ENCODE assay signal across 10 cellular contexts in genomic region chr1:11802616-11802972, GRCh38. TPM values are rescaled to one million over a fixed set of nuclear protein-coding genes. Genes with fewer than 3 reads are reported as not detected.
A peak's percentile ranks its signal among the peaks of the same experiment; 100 is the strongest.
DNase-seq lines count a peak whose midpoint lies in the region; ATAC-seq, FAIRE-seq and TF ChIP-seq lines count a peak whose summit lies in the region.
"Had no signal": no experiment of that assay in that cellular context is flagged by ENCODE, and none has a peak within 500 bp of the region (broad histone marks: within the 10 kb centered on the region; RNA-seq: fewer than 3 reads in every experiment).

No MANE protein-coding gene starts in this region.

- H2BK5ac ChIP-seq in IMR-90 (ENCODE audit: low read depth, low read length, poor library complexity, severe bottlenecking): peak overlapping the region; percentile 76

- H2BK15ac ChIP-seq in IMR-90 (ENCODE audit: low read depth, low read length): no peak overlapping the region

- no peak for TF ChIP-seq RAD21 in IMR-90 (IDR thresholded peaks at IDR 0.05; ENCODE audit: low read length)

- no peaks in the 10 kb centered on the region for H3K9me3 ChIP-seq in IMR-90 (ENCODE audit: control insufficient read depth, insufficient read depth, low read length)
- H3K9me3 ChIP-seq in keratinocyte (ENCODE audit: control insufficient read depth, low read depth, low read length): no peaks in the 10 kb centered on the region
- no peaks in the 10 kb centered on the region for H3K9me3 ChIP-seq in stomach

- FAIRE-seq in keratinocyte (lab: Jason Lieb, UNC) (no peak), GM12892 (lab: Jason Lieb, UNC) (no peak)

- peak overlapping the region; percentile 96; the same call in 1 of the 2 replicates for H2AK5ac ChIP-seq in IMR-90 (ENCODE audit: low read depth, low read length)

- H3K27me3 ChIP-seq in IMR-90 (ENCODE audit: control insufficient read depth, insufficient read depth, low read length) (no peaks in the 10 kb centered on the region), keratinocyte (ENCODE audit: control insufficient read depth, extremely low read depth, insufficient read depth, low read length) (no peaks in the 10 kb centered on the region), stomach (no peaks in the 10 kb centered on the region)

- peak overlapping the region; percentile 84 for H3K4ac ChIP-seq in IMR-90 (ENCODE audit: low read depth, low read length)

- CTCF ChIA-PET in IMR-90 (lab: Yijun Ruan, JAX): interaction anchor here (1.0 kb wide), 1 partner anchor 15 kb away, joined by 3 read pairs; no protein-coding TSS in a partner anchor

- no peak for ATAC-seq in IMR-90 (ENCODE audit: low read depth)

- WGBS in IMR-90 (ENCODE audit: extremely low coverage in 2 of 2, insufficient read length in 1 of 2), 2 experiments: 40% methylated on average over 1 of the region's 6 CpGs; no CpG with 5 or more reads in 1 of the 2 experiments
- WGBS in stomach, 5 donors: 27 to 39% (median 37%) methylated on average over 6 of the region's 6 CpGs

- TF ChIP-seq POLR2A in IMR-90 (IDR thresholded peaks at IDR 0.05; ENCODE audit: low read depth, low read length): no peak
- no peak for TF ChIP-seq POLR2A in stomach (IDR thresholded peaks at IDR 0.05)
- TF ChIP-seq POLR2A in GM12892 (IDR thresholded peaks at IDR 0.05; ENCODE audit: low read depth, low read length): no peak

- H3K18ac ChIP-seq in IMR-90 (ENCODE audit: low read depth, low read length): peak overlapping the region; percentile 74

- peak overlapping the region; percentile 70; the same call in 1 of the 2 replicates for H4K91ac ChIP-seq in IMR-90 (ENCODE audit: insufficient read depth, low read depth, low read length)

- H3K4me1 ChIP-seq in IMR-90 (ENCODE audit: control insufficient read depth, insufficient read depth, low read length) (peaks cover 13% of the 10 kb centered on the region), keratinocyte (ENCODE audit: control insufficient read depth, extremely low read depth, insufficient read depth, low read length) (peaks cover 46% of the 10 kb centered on the region), stomach (peaks cover 55 to 65% (median 65%) of the 10 kb centered on the region in 4 donors)

- peaks cover 9 to 54% of the 10 kb centered on the region in 2 experiments; a peak in 3 of 4 replicates for H3K79me1 ChIP-seq in IMR-90 (ENCODE audit: low read depth in 1 of 2, low read length in 2 of 2)

- in situ Hi-C loops in IMR-90 (cut with MboI; ENCODE audit: low sequenced_read_pairs) (no loop called here), astrocyte of the spinal cord (cut with HindIII; ENCODE audit: low sequenced_read_pairs) (no loop called here)

- H3K79me2 ChIP-seq in keratinocyte (ENCODE audit: control insufficient read depth, insufficient read depth, low read length): peaks cover 14% of the 10 kb centered on the region

- POLR2A ChIA-PET in IMR-90 (lab: Charles Lee; ENCODE audit: unreplicated experiment): no interaction called here

- H4K20me1 ChIP-seq in IMR-90 (ENCODE audit: insufficient read depth, low read length) (no peaks in the 10 kb centered on the region; the same call in 1 of the 2 replicates), keratinocyte (ENCODE audit: control insufficient read depth, extremely low read depth, insufficient read depth, low read length) (no peaks in the 10 kb centered on the region)

- H2BK20ac ChIP-seq in IMR-90 (ENCODE audit: low read depth, low read length): no peak overlapping the region

- H3K9me1 ChIP-seq in IMR-90 (ENCODE audit: insufficient read depth, low read length) (peaks cover 3% of the 10 kb centered on the region; the same call in 1 of the 2 replicates), keratinocyte (ENCODE audit: control insufficient read depth, extremely low read depth, insufficient read depth, low read length) (no peaks in the 10 kb centered on the region)

- H3K9ac ChIP-seq in IMR-90 (ENCODE audit: low read depth, low read length) (peak overlapping the region; percentile 60), keratinocyte (ENCODE audit: control insufficient read depth, extremely low read depth, insufficient read depth, low read length) (no peak overlapping the region)

- no TSS peak for BruUV-seq in IMR-90 (replicated peaks; lab: Mats Ljungman, UMichigan)

- H3K27ac ChIP-seq in IMR-90 (ENCODE audit: insufficient read depth, low read length) (peak overlapping the region; percentile 63), keratinocyte (ENCODE audit: control insufficient read depth, insufficient read depth, low read length) (no peak overlapping the region), stomach (peak overlapping the region; percentile 97 to 99 (median 99))

- peak overlapping the region; percentile 89 for H3K4me2 ChIP-seq in IMR-90 (ENCODE audit: low read depth, low read length)
- peak overlapping the region; percentile 69 for H3K4me2 ChIP-seq in keratinocyte (ENCODE audit: control insufficient read depth, extremely low read depth, insufficient read depth, low read depth, low read length)

- intact Hi-C loops in IMR-90 (cut with micrococcal nuclease) (loop anchor here (2.0 to 5.0 kb wide), 2 partner anchors 66 to 120 kb away; partner anchors contain the start of genes AGTRAP and MAD2L2), stomach (cut with DNase I; ENCODE audit: low total_unique reads) (no loop called here)

- peak overlapping the region; percentile 15; the same call in 1 of the 2 replicates for H2BK120ac ChIP-seq in IMR-90 (ENCODE audit: low read depth, low read length)

- no peak for TF ChIP-seq EP300 in stomach (IDR thresholded peaks at IDR 0.05)

- DNase-seq in IMR-90 (peak; percentile 7), astrocyte of the spinal cord (ENCODE audit: low read depth, low spot score) (no peak), keratinocyte (ENCODE audit: low read depth, low spot score) (no peak), stomach (no peak), GM12892 (ENCODE audit: insufficient read length) (no peak), NCI-H1417 treated with DMSO at 0.1 percent for 48 hours (lab: John Stamatoyannopoulos, UW) (no peak), DMS53 treated with DMSO at 0.1 percent for 48 hours (lab: John Stamatoyannopoulos, UW; ENCODE audit: unreplicated experiment) (no peak), DMS 273 treated with DMSO at 0.1 percent for 48 hours (lab: John Stamatoyannopoulos, UW) (no peak)

- H3K56ac ChIP-seq in IMR-90 (ENCODE audit: extremely low read depth, insufficient read depth, low read length): 0 out of 2 replicates have a peak overlapping the region, but pooled peaks have one; percentile 34

- H3K14ac ChIP-seq in IMR-90 (replicated peaks; ENCODE audit: low read depth, low read length): peak overlapping the region; percentile 55

- peak overlapping the region; percentile 87 for H4K5ac ChIP-seq in IMR-90 (ENCODE audit: low read depth, low read length)

- H3K23ac ChIP-seq in IMR-90 (ENCODE audit: low read depth, low read length): peak overlapping the region; percentile 73

- peaks cover 17% of the 10 kb centered on the region for H3K36me3 ChIP-seq in IMR-90 (ENCODE audit: control insufficient read depth, insufficient read depth, low read length)
- H3K36me3 ChIP-seq in keratinocyte (ENCODE audit: control insufficient read depth in 2 of 2, extremely low read depth in 1 of 2, insufficient read depth in 2 of 2, low read length in 2 of 2): peaks cover 8 to 11% of the 10 kb centered on the region in 2 experiments
- H3K36me3 ChIP-seq in stomach: peaks cover 14 to 40% (median 37%) of the 10 kb centered on the region in 4 donors

- dilution Hi-C loops in IMR-90 (cut with HindIII; ENCODE audit: low sequenced_read_pairs, unreplicated experiment): no loop called here
- dilution Hi-C loops in keratinocyte (cut with MboI; ENCODE audit: extremely low pct_ligation_motif_present, low sequenced_read_pairs): no loop called here

- H2AK9ac ChIP-seq in IMR-90 (replicated peaks; ENCODE audit: low read depth, low read length, poor library complexity): peak overlapping the region; percentile 95

- peak overlapping the region; percentile 92 for H2AFZ ChIP-seq in IMR-90 (replicated peaks; ENCODE audit: low read length, poor library complexity)
- H2AFZ ChIP-seq in keratinocyte (ENCODE audit: control insufficient read depth, low read length): peak overlapping the region; percentile 38

- H4K8ac ChIP-seq in IMR-90 (ENCODE audit: low read depth in 2 of 2, low read length in 2 of 2): peak overlapping the region; percentile 19 to 81; a peak in 3 of 4 replicates

- TF ChIP-seq CTCF in IMR-90 (conservative IDR thresholded peaks at IDR 0.05; ENCODE audit: low read depth, low read length) (no peak), astrocyte of the spinal cord (IDR thresholded peaks at IDR 0.05; ENCODE audit: low read depth, low read length) (no peak), keratinocyte (optimal IDR thresholded peaks at IDR 0.05 in 1 of 3, IDR thresholded peaks at IDR 0.05 in 1 of 3, conservative IDR thresholded peaks at IDR 0.05 in 1 of 3; ENCODE audit: extremely low read depth in 1 of 3, insufficient read depth in 2 of 3, low read length in 3 of 3) (no peak), stomach (IDR thresholded peaks at IDR 0.05) (no peak)

- H3K4me3 ChIP-seq in IMR-90 (ENCODE audit: insufficient read depth, low read depth, low read length) (peak overlapping the region; percentile 53), astrocyte of the spinal cord (ENCODE audit: low read depth, low read length) (peak overlapping the region; percentile 58), keratinocyte (ENCODE audit: control insufficient read depth in 2 of 3, extremely low read depth in 1 of 3, insufficient read depth in 2 of 3, low read depth in 1 of 3, low read length in 3 of 3) (peak overlapping the region; percentile 37 to 53 (median 41)), stomach (peak overlapping the region; percentile 43 to 82 (median 60))

RNA-seq across cellular contexts. Expression of gene MTHFR, which starts 3.2 kb away (rescaled TPM):
- total RNA-seq in IMR-90 (2012; rRNA removed) (6.7 and 7.3 TPM in 2 replicates), stomach (100 to 1,000 TPM in 2 of 5 donors, 10 to 100 TPM in 3; 42.0 to 171 (median 75.6) TPM)
- polyA plus RNA-seq in IMR-90 (2012; rRNA removed) (6.7 and 7.4 TPM in 2 replicates), keratinocyte (5.1 to 8.3 TPM (median 5.2 TPM) in 3 replicates), stomach (1 to 10 TPM; 5.3 to 8.9 (median 5.5) TPM)
- polyA plus RNA-seq in IMR-90 (2012; cell fraction: cytosol; rRNA removed): 3.5 and 5.5 TPM in 2 replicates
- 16.7 and 23.0 TPM in 2 replicates for polyA plus RNA-seq in IMR-90 (2012; cell fraction: nucleus; rRNA removed; ENCODE audit: low replicate concordance)
- polyA plus RNA-seq in keratinocyte (2011; ENCODE audit: low read depth): 3.8 TPM
- 2.1 and 3.4 TPM in 2 replicates for polyA plus RNA-seq in keratinocyte (2011; cell fraction: cytosol; rRNA removed)
- polyA plus RNA-seq in keratinocyte (2011; cell fraction: nucleus; rRNA removed): 11.3 and 14.8 TPM in 2 replicates
- 4.2 and 6.4 TPM in 2 replicates for polyA plus RNA-seq in keratinocyte (2012; ENCODE audit: low replicate concordance)
- 12.4 to 12.7 TPM (median 12.6 TPM) in 3 replicates for polyA minus RNA-seq in keratinocyte
- 6.5 TPM for polyA minus RNA-seq in keratinocyte (2011; cell fraction: cytosol; rRNA and poly(A)+ RNA removed)
- 17.3 TPM in 2 replicates for polyA minus RNA-seq in keratinocyte (2011; cell fraction: nucleus; rRNA and poly(A)+ RNA removed)
- polyA plus RNA-seq in GM12892 (2012; ENCODE audit: missing spikeins): 7.4 TPM

RNA-seq across cellular contexts. Expression of gene CLCN6, which starts 3.4 kb away (rescaled TPM):
- total RNA-seq in IMR-90 (2012; rRNA removed) (4.1 and 5.0 TPM in 2 replicates), stomach (10 to 100 TPM in 4 of 5 donors, 1 to 10 TPM in 1; 4.9 to 49.6 (median 14.6) TPM)
- polyA plus RNA-seq in IMR-90 (2012; rRNA removed) (9.7 and 10.6 TPM in 2 replicates), keratinocyte (5.2 to 9.8 TPM (median 7.4 TPM) in 3 replicates), stomach (1 to 10 TPM; 4.1 to 6.2 (median 4.1) TPM)
- polyA plus RNA-seq in IMR-90 (2012; cell fraction: cytosol; rRNA removed): 3.5 and 5.0 TPM in 2 replicates
- polyA plus RNA-seq in IMR-90 (2012; cell fraction: nucleus; rRNA removed; ENCODE audit: low replicate concordance): 42.7 and 54.8 TPM in 2 replicates
- polyA plus RNA-seq in keratinocyte (2011; ENCODE audit: low read depth): 2.0 TPM
- polyA plus RNA-seq in keratinocyte (2011; cell fraction: cytosol; rRNA removed): 2.7 and 2.9 TPM in 2 replicates
- polyA plus RNA-seq in keratinocyte (2011; cell fraction: nucleus; rRNA removed): 36.0 and 38.6 TPM in 2 replicates
- 4.5 and 8.1 TPM in 2 replicates for polyA plus RNA-seq in keratinocyte (2012; ENCODE audit: low replicate concordance)
- polyA minus RNA-seq in keratinocyte: 5.0 to 12.1 TPM (median 7.7 TPM) in 3 replicates
- polyA minus RNA-seq in keratinocyte (2011; cell fraction: cytosol; rRNA and poly(A)+ RNA removed): 3.1 TPM
- 11.4 and 19.6 TPM in 2 replicates for polyA minus RNA-seq in keratinocyte (2011; cell fraction: nucleus; rRNA and poly(A)+ RNA removed)
- 14.2 TPM for polyA plus RNA-seq in GM12892 (2012; ENCODE audit: missing spikeins)

RNA-seq across cellular contexts. Expression of gene C1orf167, which starts 40.6 kb away (rescaled TPM):
- total RNA-seq in IMR-90 (2012; rRNA removed) (under 0.01 and 0.28 TPM in 2 replicates), stomach (1 to 10 TPM in 1 of 5 donors, not detected in 4; 1.6 TPM)
- polyA plus RNA-seq in IMR-90 (2012; rRNA removed) (0.15 and 0.27 TPM in 2 replicates), keratinocyte (not detected in 3 replicates), stomach (1 to 10 TPM in 2 of 3 donors, not detected in 1; 2.0 to 4.7 TPM)
- polyA plus RNA-seq in IMR-90 (2012; cell fraction: cytosol; rRNA removed): 0.10 and 0.42 TPM in 2 replicates
- polyA plus RNA-seq in IMR-90 (2012; cell fraction: nucleus; rRNA removed; ENCODE audit: low replicate concordance): 0.06 and 0.27 TPM in 2 replicates
- polyA plus RNA-seq in keratinocyte (2011; ENCODE audit: low read depth): not detected
- not detected in 2 replicates for polyA plus RNA-seq in keratinocyte (2011; cell fraction: cytosol; rRNA removed)
- not detected in 2 replicates for polyA plus RNA-seq in keratinocyte (2011; cell fraction: nucleus; rRNA removed)
- polyA plus RNA-seq in keratinocyte (2012; ENCODE audit: low replicate concordance): 0.62 TPM in 1 of 2 replicates, not detected in the other
- not detected in 3 replicates for polyA minus RNA-seq in keratinocyte
- not detected for polyA minus RNA-seq in keratinocyte (2011; cell fraction: cytosol; rRNA and poly(A)+ RNA removed)
- polyA minus RNA-seq in keratinocyte (2011; cell fraction: nucleus; rRNA and poly(A)+ RNA removed): not detected in 2 replicates
- polyA plus RNA-seq in GM12892 (2012; ENCODE audit: missing spikeins): 2.3 TPM
- total RNA-seq: M059J had no signal

RNA-seq across cellular contexts. Expression of gene NPPA, which starts 45.0 kb away (rescaled TPM):
- total RNA-seq in IMR-90 (2012; rRNA removed) (not detected in 2 replicates), stomach (1 to 10 TPM in 2 of 5 donors, not detected in 3; 4.2 to 7.2 TPM)
- polyA plus RNA-seq in IMR-90 (2012; rRNA removed) (not detected in 2 replicates), keratinocyte (not detected in 3 replicates), stomach (1 to 10 TPM in 2 of 3 donors, under 1 TPM in 1; 0.48 to 2.7 (median 2.0) TPM)
- polyA plus RNA-seq in IMR-90 (2012; cell fraction: cytosol; rRNA removed): not detected in 2 replicates
- polyA plus RNA-seq in IMR-90 (2012; cell fraction: nucleus; rRNA removed; ENCODE audit: low replicate concordance): not detected in 2 replicates
- not detected for polyA plus RNA-seq in keratinocyte (2011; ENCODE audit: low read depth)
- not detected in 2 replicates for polyA plus RNA-seq in keratinocyte (2011; cell fraction: cytosol; rRNA removed)
- polyA plus RNA-seq in keratinocyte (2011; cell fraction: nucleus; rRNA removed): not detected in 2 replicates
- 0.47 TPM in 1 of 2 replicates, not detected in the other for polyA plus RNA-seq in keratinocyte (2012; ENCODE audit: low replicate concordance)
- not detected in 3 replicates for polyA minus RNA-seq in keratinocyte
- polyA minus RNA-seq in keratinocyte (2011; cell fraction: cytosol; rRNA and poly(A)+ RNA removed): not detected
- not detected in 2 replicates for polyA minus RNA-seq in keratinocyte (2011; cell fraction: nucleus; rRNA and poly(A)+ RNA removed)
- polyA plus RNA-seq in GM12892 (2012; ENCODE audit: missing spikeins): 0.83 TPM
- total RNA-seq: M059J, mesenteric fat pad had no signal

RNA-seq across cellular contexts. Expression of gene NPPB, which starts 56.2 kb away (rescaled TPM):
- not detected in 2 replicates for total RNA-seq in IMR-90 (2012; rRNA removed)
- polyA plus RNA-seq in IMR-90 (2012; rRNA removed): 0.24 TPM in 1 of 2 replicates, not detected in the other
- polyA plus RNA-seq in IMR-90 (2012; cell fraction: cytosol; rRNA removed): 0.10 TPM in 1 of 2 replicates, not detected in the other
- polyA plus RNA-seq in IMR-90 (2012; cell fraction: nucleus; rRNA removed; ENCODE audit: low replicate concordance): 0.16 TPM in 1 of 2 replicates, not detected in the other
- polyA plus RNA-seq in keratinocyte: not detected in 3 replicates
- not detected for polyA plus RNA-seq in keratinocyte (2011; ENCODE audit: low read depth)
- not detected in 2 replicates for polyA plus RNA-seq in keratinocyte (2011; cell fraction: cytosol; rRNA removed)
- polyA plus RNA-seq in keratinocyte (2011; cell fraction: nucleus; rRNA removed): not detected in 2 replicates
- polyA plus RNA-seq in keratinocyte (2012; ENCODE audit: low replicate concordance): not detected in 2 replicates
- not detected in 3 replicates for polyA minus RNA-seq in keratinocyte
- polyA minus RNA-seq in keratinocyte (2011; cell fraction: cytosol; rRNA and poly(A)+ RNA removed): not detected
- polyA minus RNA-seq in keratinocyte (2011; cell fraction: nucleus; rRNA and poly(A)+ RNA removed): not detected in 2 replicates
- 1 to 10 TPM in 1 of 5 donors, not detected in 4; 1.6 TPM for total RNA-seq in stomach
- 10 to 100 TPM in 1 of 3 donors, 1 to 10 TPM in 2; 1.0 to 12.8 (median 3.9) TPM for polyA plus RNA-seq in stomach
- not detected for polyA plus RNA-seq in GM12892 (2012; ENCODE audit: missing spikeins)
- total RNA-seq: mesenteric fat pad had no signal
